Comparison of ENCODE assay signal across 14 cellular contexts in the genomic region with DNA sequence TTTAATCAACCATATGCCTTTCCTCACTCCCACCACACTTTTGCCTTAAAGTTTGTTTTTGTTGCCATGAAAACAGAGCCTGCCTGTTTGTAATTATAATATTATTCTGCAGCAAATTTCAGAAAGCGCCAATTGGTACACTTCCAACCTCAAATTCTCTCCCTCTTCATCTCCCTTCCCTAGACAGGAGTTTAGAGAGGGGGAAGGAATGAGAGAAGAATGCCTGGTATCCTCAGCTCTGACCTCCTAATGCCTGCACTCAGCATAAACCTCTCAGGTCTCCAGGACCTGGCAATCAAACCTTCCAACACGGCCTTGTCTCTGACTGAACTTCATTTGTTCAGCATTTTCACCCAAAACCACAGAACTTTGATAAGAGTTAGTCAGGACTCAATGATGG.
DNase-seq lines count a peak whose midpoint lies in the region; ATAC-seq and TF ChIP-seq lines count a peak whose summit lies in the region.
"Had no signal": no experiment of that assay in that cellular context is flagged by ENCODE, and none has a peak within 500 bp of the region (broad histone marks: within the 10 kb centered on the region; RNA-seq: fewer than 3 reads in every experiment).

No MANE protein-coding gene starts in this region.

- H3K9ac ChIP-seq in GM23248, result no peak overlapping the region
- H3K9ac ChIP-seq: BLaER1 treated with 17β-estradiol and CSF1 and Interleukin-3, amounts not matched to agents 10 nM and 100 nM had no signal

- ATAC-seq in HG03457 (IDR thresholded peaks at IDR 0.05; ENCODE audit: unreplicated experiment), result no peak

- H3K27me3 ChIP-seq in GM23248 (replicated peaks; ENCODE audit: insufficient read depth), result no peaks in the 10 kb centered on the region

- TF ChIP-seq CTCF in AG09309 (IDR thresholded peaks at IDR 0.05; ENCODE audit: control insufficient read depth, insufficient read depth, low read depth, low read length, missing control alignments) (no peak), astrocyte of the spinal cord (IDR thresholded peaks at IDR 0.05; ENCODE audit: low read depth, low read length) (no peak), fibroblast of the aortic adventitia (IDR thresholded peaks at IDR 0.05; ENCODE audit: insufficient read depth, low read length) (no peak)

- no peaks in the 10 kb centered on the region for H3K9me2 ChIP-seq in GM23248 (ENCODE audit: insufficient read depth)

- DNase-seq in AG09309 (ENCODE audit: low read depth), result peak; percentile 4
- peak; percentile 10 for DNase-seq in GM23248
- peak; percentile 26 for DNase-seq in astrocyte of the spinal cord (ENCODE audit: low read depth, low spot score)
- peak; percentile 83 for DNase-seq in fibroblast of the aortic adventitia (ENCODE audit: low read depth)
- no peak for DNase-seq in hippocampal formation (lab: John Stamatoyannopoulos, UW)
- DNase-seq in NCI-H510A (lab: John Stamatoyannopoulos, UW), result no peak
- DNase-seq in activated naive CD4-positive, alpha-beta T cell treated with anti-CD3 and anti-CD28 coated beads, Interleukin-2, amount 50 U/mL, for 16 hours, result no peak
- DNase-seq: DMS 273 treated with DMSO at 0.1 percent for 48 hours, NCI-H1048, NCI-H146, NCI-H2107 had no signal

- 5 to 6% methylated on average over 2 of the region's 2 CpGs for WGBS in GM23248 (ENCODE audit: low coverage in 1 of 2, low lambda C conversion rate in 2 of 2, missing lambda C conversion rate in 2 of 2), 2 experiments

- H3K4me3 ChIP-seq in AG09309 (ENCODE audit: control insufficient read depth, low read depth, low read length) (no peak overlapping the region), GM23248 (no peak overlapping the region), astrocyte of the spinal cord (ENCODE audit: low read depth, low read length) (no peak overlapping the region), fibroblast of the aortic adventitia (ENCODE audit: low read depth, low read length) (no peak overlapping the region)
- H3K4me3 ChIP-seq: BLaER1 treated with 17β-estradiol and CSF1 and Interleukin-3, amounts not matched to agents 10 nM and 100 nM; HAP-1 had no signal

- no peaks in the 10 kb centered on the region for H4K20me1 ChIP-seq in GM23248 (ENCODE audit: insufficient read depth)
- H4K20me1 ChIP-seq: BLaER1 treated with 17β-estradiol and CSF1 and Interleukin-3, amounts not matched to agents 10 nM and 100 nM had no signal

- in situ Hi-C loops in GM23248 (cut with MboI) (no loop called here), astrocyte of the spinal cord (cut with HindIII; ENCODE audit: low sequenced_read_pairs) (no loop called here)

- H3K36me3 ChIP-seq in GM23248 (ENCODE audit: low read depth), result no peaks in the 10 kb centered on the region
- H3K36me3 ChIP-seq: BLaER1 treated with 17β-estradiol and CSF1 and Interleukin-3, amounts not matched to agents 10 nM and 100 nM; HAP-1 had no signal

- H3K27ac ChIP-seq in GM23248, result no peak overlapping the region
- H3K27ac ChIP-seq: BLaER1 treated with 17β-estradiol and CSF1 and Interleukin-3, amounts not matched to agents 10 nM and 100 nM had no signal

- H3K9me3 ChIP-seq in GM23248 (ENCODE audit: low read depth), result no peaks in the 10 kb centered on the region
- H3K9me3 ChIP-seq: HAP-1 had no signal

- H3K79me2 ChIP-seq in GM23248 (ENCODE audit: insufficient read depth), result no peaks in the 10 kb centered on the region

- H3K4me2 ChIP-seq in GM23248 (ENCODE audit: unreplicated experiment), result no peak overlapping the region
- H3K4me2 ChIP-seq: BLaER1 treated with 17β-estradiol and CSF1 and Interleukin-3, amounts not matched to agents 10 nM and 100 nM had no signal

- no peak overlapping the region for H2AFZ ChIP-seq in GM23248

- no peaks in the 10 kb centered on the region for H3K4me1 ChIP-seq in GM23248 (ENCODE audit: insufficient read depth)
- H3K4me1 ChIP-seq: BLaER1 treated with 17β-estradiol and CSF1 and Interleukin-3, amounts not matched to agents 10 nM and 100 nM had no signal

- H3F3A ChIP-seq in GM23248 (ENCODE audit: insufficient read depth), result no peaks in the 10 kb centered on the region

Comparison
In these comparisons a context has a peak if more than half of its experiments do, and no peak if none do; other contexts are left out.
1. DNase-seq: peak in AG09309 (single experiment), GM23248 (single experiment), astrocyte of the spinal cord (single experiment) and fibroblast of the aortic adventitia (single experiment); none in hippocampal formation (0 of 2), NCI-H510A (single experiment) and activated naive CD4-positive, alpha-beta T cell treated with anti-CD3 and anti-CD28 coated beads, Interleukin-2, amount 50 U/mL, for 16 hours (single experiment).